Comparison of ENCODE assay signal across 11 cellular contexts in the genomic region with DNA sequence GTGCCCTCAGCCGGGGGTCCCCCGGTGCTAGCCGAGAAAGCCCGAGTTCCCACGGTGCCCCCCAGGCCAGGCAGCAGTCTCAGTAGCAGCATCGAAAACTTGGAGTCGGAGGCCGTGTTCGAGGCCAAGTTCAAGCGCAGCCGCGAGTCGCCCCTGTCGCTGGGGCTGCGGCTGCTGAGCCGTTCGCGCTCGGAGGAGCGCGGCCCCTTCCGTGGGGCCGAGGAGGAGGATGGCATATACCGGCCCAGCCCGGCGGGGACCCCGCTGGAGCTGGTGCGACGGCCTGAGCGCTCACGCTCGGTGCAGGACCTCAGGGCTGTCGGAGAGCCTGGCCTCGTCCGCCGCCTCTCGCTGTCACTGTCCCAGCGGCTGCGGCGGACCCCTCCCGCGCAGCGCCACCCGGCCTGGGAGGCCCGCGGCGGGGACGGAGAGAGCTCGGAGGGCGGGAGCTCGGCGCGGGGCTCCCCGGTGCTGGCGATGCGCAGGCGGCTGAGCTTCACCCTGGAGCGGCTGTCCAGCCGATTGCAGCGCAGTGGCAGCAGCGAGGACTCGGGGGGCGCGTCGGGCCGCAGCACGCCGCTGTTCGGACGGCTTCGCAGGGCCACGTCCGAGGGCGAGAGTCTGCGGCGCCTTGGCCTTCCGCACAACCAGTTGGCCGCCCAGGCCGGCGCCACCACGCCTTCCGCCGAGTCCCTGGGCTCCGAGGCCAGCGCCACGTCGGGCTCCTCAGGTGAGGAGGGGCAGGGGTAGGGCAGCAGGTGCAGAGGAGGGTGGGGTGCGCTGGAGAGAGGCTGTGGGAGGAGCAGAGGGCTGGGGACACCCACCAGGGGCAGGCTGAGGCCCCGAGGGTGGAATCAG. TPM values are rescaled to one million over a fixed set of nuclear protein-coding genes. Genes with fewer than 3 reads are reported as not detected.
DNase-seq lines count a peak whose midpoint lies in the region; ATAC-seq and TF ChIP-seq lines count a peak whose summit lies in the region.
"Had no signal": no experiment of that assay in that cellular context is flagged by ENCODE, and none has a peak within 500 bp of the region (broad histone marks: within the 10 kb centered on the region; RNA-seq: fewer than 3 reads in every experiment).

No MANE protein-coding gene starts in this region.

- H3K27ac Mint-ChIP-seq in chondrocyte (ENCODE audit: unreplicated experiment), result no peak overlapping the region
- no peak overlapping the region for H3K27ac Mint-ChIP-seq in activated T-helper 1 cell treated with anti-CD3 and anti-CD28 coated beads, Interleukin-12 subunit alpha, Interleukin-12 subunit beta, Interleukin-2, Interleukin-4 antibody, amounts not matched to agents 30 ng/mL and 10 ng/mL and 1 ng/mL, durations not matched to agents 14 hours and 24 hours and 36 hours
- H3K27ac Mint-ChIP-seq: HFFc6 had no signal

- H3K9me3 Mint-ChIP-seq in chondrocyte (ENCODE audit: low read depth), result no peaks in the 10 kb centered on the region
- no peaks in the 10 kb centered on the region for H3K9me3 Mint-ChIP-seq in activated T-helper 1 cell treated with anti-CD3 and anti-CD28 coated beads, Interleukin-12 subunit alpha, Interleukin-12 subunit beta, Interleukin-2, Interleukin-4 antibody, amounts not matched to agents 30 ng/mL and 10 ng/mL and 1 ng/mL, durations not matched to agents 14 hours and 24 hours and 36 hours
- H3K9me3 Mint-ChIP-seq: HFFc6 had no signal

- peak; percentile 11 for TF ChIP-seq CTCF in chondrocyte (IDR thresholded peaks at IDR 0.05)
- no peak for TF ChIP-seq CTCF in right lobe of liver (IDR thresholded peaks at IDR 0.05)

- TF ChIP-seq POLR2A in right lobe of liver (IDR thresholded peaks at IDR 0.05), result no peak

- 0% methylated on average over 2 of the region's 89 CpGs for WGBS in right lobe of liver (ENCODE audit: insufficient coverage, low coverage, low lambda C conversion rate, missing lambda C conversion rate)

- peak; percentile 2 to 27 (median 19) for ATAC-seq in right lobe of liver
- ATAC-seq in GM18861 (IDR thresholded peaks at IDR 0.05; ENCODE audit: unreplicated experiment), result no peak

- H3K4me3 ChIP-seq in right lobe of liver, result no peak overlapping the region
- peak overlapping the region in 1 of 2 donors; percentile 44 for H3K4me3 ChIP-seq in stomach smooth muscle (ENCODE audit: low read length in 2 of 2)

- no peaks in the 10 kb centered on the region for H3K9me3 ChIP-seq in right lobe of liver
- no peaks in the 10 kb centered on the region for H3K9me3 ChIP-seq in stomach smooth muscle (ENCODE audit: control insufficient read depth in 2 of 2, low read length in 2 of 2)

- DNase-seq in NCI-H748 (lab: John Stamatoyannopoulos, UW; ENCODE audit: unreplicated experiment) (peak; percentile 57), NCI-H748 treated with DMSO at 0.1 percent for 48 hours (lab: John Stamatoyannopoulos, UW) (no peak), chondrocyte (ENCODE audit: low spot score) (no peak), right lobe of liver (no peak), foreskin melanocyte (no peak)
- no peak for DNase-seq in activated T-helper 1 cell treated with anti-CD3 and anti-CD28 coated beads, Interleukin-12 subunit alpha, Interleukin-12 subunit beta, Interleukin-2, Interleukin-4 antibody, amounts not matched to agents 30 ng/mL and 10 ng/mL and 1 ng/mL, durations not matched to agents 14 hours and 24 hours and 36 hours (ENCODE audit: low spot score)
- DNase-seq: HFFc6 had no signal

- peaks cover 2% of the 10 kb centered on the region for H3K27me3 Mint-ChIP-seq in chondrocyte (ENCODE audit: low read depth)
- peaks cover 44% of the 10 kb centered on the region for H3K27me3 Mint-ChIP-seq in activated T-helper 1 cell treated with anti-CD3 and anti-CD28 coated beads, Interleukin-12 subunit alpha, Interleukin-12 subunit beta, Interleukin-2, Interleukin-4 antibody, amounts not matched to agents 30 ng/mL and 10 ng/mL and 1 ng/mL, durations not matched to agents 14 hours and 24 hours and 36 hours (ENCODE audit: insufficient read depth)

- H3K36me3 ChIP-seq in right lobe of liver (no peaks in the 10 kb centered on the region), stomach smooth muscle (ENCODE audit: control insufficient read depth in 2 of 2, insufficient read depth in 2 of 2, low read length in 2 of 2) (peaks cover 50 to 51% of the 10 kb centered on the region in 2 donors)

- peaks cover 6% of the 10 kb centered on the region for H3K4me1 Mint-ChIP-seq in chondrocyte (ENCODE audit: low read depth)
- no peaks in the 10 kb centered on the region for H3K4me1 Mint-ChIP-seq in activated T-helper 1 cell treated with anti-CD3 and anti-CD28 coated beads, Interleukin-12 subunit alpha, Interleukin-12 subunit beta, Interleukin-2, Interleukin-4 antibody, amounts not matched to agents 30 ng/mL and 10 ng/mL and 1 ng/mL, durations not matched to agents 14 hours and 24 hours and 36 hours (ENCODE audit: low read depth)

- H3K27ac ChIP-seq in right lobe of liver (no peak overlapping the region), stomach smooth muscle (ENCODE audit: low read length) (peak overlapping the region; percentile 70)

- peaks cover 0 to 25% of the 10 kb centered on the region in 2 donors for H3K27me3 ChIP-seq in right lobe of liver
- H3K27me3 ChIP-seq in stomach smooth muscle (ENCODE audit: control insufficient read depth in 1 of 2, insufficient read depth in 2 of 2, low read length in 2 of 2), result peaks cover 4 to 8% of the 10 kb centered on the region in 2 donors

- H3K9ac ChIP-seq in stomach smooth muscle (ENCODE audit: low read length in 2 of 2), result no peak overlapping the region

- no peaks in the 10 kb centered on the region for H3K4me1 ChIP-seq in right lobe of liver
- H3K4me1 ChIP-seq in stomach smooth muscle (ENCODE audit: control insufficient read depth, insufficient read depth, low read length), result peaks cover 30% of the 10 kb centered on the region

- H3K4me3 Mint-ChIP-seq in chondrocyte (ENCODE audit: unreplicated experiment), result peak overlapping the region; percentile 28
- no peak overlapping the region for H3K4me3 Mint-ChIP-seq in activated T-helper 1 cell treated with anti-CD3 and anti-CD28 coated beads, Interleukin-12 subunit alpha, Interleukin-12 subunit beta, Interleukin-2, Interleukin-4 antibody, amounts not matched to agents 30 ng/mL and 10 ng/mL and 1 ng/mL, durations not matched to agents 14 hours and 24 hours and 36 hours
- H3K4me3 Mint-ChIP-seq: HFFc6 had no signal

- H3K36me3 Mint-ChIP-seq in chondrocyte (ENCODE audit: low read depth), result peaks cover 20% of the 10 kb centered on the region
- H3K36me3 Mint-ChIP-seq in activated T-helper 1 cell treated with anti-CD3 and anti-CD28 coated beads, Interleukin-12 subunit alpha, Interleukin-12 subunit beta, Interleukin-2, Interleukin-4 antibody, amounts not matched to agents 30 ng/mL and 10 ng/mL and 1 ng/mL, durations not matched to agents 14 hours and 24 hours and 36 hours (ENCODE audit: low read depth), result no peaks in the 10 kb centered on the region

- intact Hi-C loops in right lobe of liver (cut with DNase I), result no loop called here
- intact Hi-C loops in activated T-helper 1 cell treated with anti-CD3 and anti-CD28 coated beads, Interleukin-12 subunit alpha, Interleukin-12 subunit beta, Interleukin-2, Interleukin-4 antibody, amounts not matched to agents 30 ng/mL and 10 ng/mL and 1 ng/mL, durations not matched to agents 14 hours and 24 hours and 36 hours (cut with micrococcal nuclease), result no loop called here

RNA-seq across cellular contexts. Expression of gene GMPPA, which starts 14.1 kb away (rescaled TPM):
- total RNA-seq in chondrocyte, result 60.9 to 72.4 TPM (median 62.1 TPM) in 3 replicates
- total RNA-seq in right lobe of liver, result 10 to 100 TPM; 21.7 to 54.1 (median 40.2) TPM
- total RNA-seq in activated T-helper 1 cell treated with anti-CD3 and anti-CD28 coated beads, Interleukin-12 subunit alpha, Interleukin-12 subunit beta, Interleukin-2, Interleukin-4 antibody, amounts not matched to agents 30 ng/mL and 10 ng/mL and 1 ng/mL, durations not matched to agents 14 hours and 24 hours and 36 hours, result 41.3 and 50.3 TPM in 2 replicates

RNA-seq across cellular contexts. Expression of gene ASIC4, which starts 29.7 kb away (rescaled TPM):
- total RNA-seq in chondrocyte (0.15 TPM in 2 of 3 replicates, not detected in the other), right lobe of liver (not detected)
- total RNA-seq in activated T-helper 1 cell treated with anti-CD3 and anti-CD28 coated beads, Interleukin-12 subunit alpha, Interleukin-12 subunit beta, Interleukin-2, Interleukin-4 antibody, amounts not matched to agents 30 ng/mL and 10 ng/mL and 1 ng/mL, durations not matched to agents 14 hours and 24 hours and 36 hours, result 0.08 TPM in 1 of 2 replicates, not detected in the other
- total RNA-seq: SK-MEL-5, skeletal muscle tissue had no signal

RNA-seq across cellular contexts. Expression of gene SPEG, which starts 49.9 kb away (rescaled TPM):
- total RNA-seq in chondrocyte (62.9 to 94.9 TPM (median 89.7 TPM) in 3 replicates), right lobe of liver (1 to 10 TPM in 1 of 6 experiments, under 1 TPM in 5; 0.24 to 1.5 (median 0.48) TPM)
- 0.13 TPM in 1 of 2 replicates, not detected in the other for total RNA-seq in activated T-helper 1 cell treated with anti-CD3 and anti-CD28 coated beads, Interleukin-12 subunit alpha, Interleukin-12 subunit beta, Interleukin-2, Interleukin-4 antibody, amounts not matched to agents 30 ng/mL and 10 ng/mL and 1 ng/mL, durations not matched to agents 14 hours and 24 hours and 36 hours

RNA-seq across cellular contexts. Expression of gene CHPF, which starts 59.0 kb away (rescaled TPM):
- total RNA-seq in chondrocyte (273 to 276 TPM (median 273 TPM) in 3 replicates), right lobe of liver (100 to 1,000 TPM in 2 of 6 experiments, 10 to 100 TPM in 4; 33.2 to 183 (median 39.6) TPM)
- 41.3 and 43.4 TPM in 2 replicates for total RNA-seq in activated T-helper 1 cell treated with anti-CD3 and anti-CD28 coated beads, Interleukin-12 subunit alpha, Interleukin-12 subunit beta, Interleukin-2, Interleukin-4 antibody, amounts not matched to agents 30 ng/mL and 10 ng/mL and 1 ng/mL, durations not matched to agents 14 hours and 24 hours and 36 hours

RNA-seq across cellular contexts. Expression of gene TMEM198, which starts 59.3 kb away (rescaled TPM):
- total RNA-seq in chondrocyte (3.6 to 6.1 TPM (median 4.8 TPM) in 3 replicates), right lobe of liver (1 to 10 TPM in 5 of 6 experiments, under 1 TPM in 1; 0.68 to 3.2 (median 1.2) TPM)
- 2.9 and 3.3 TPM in 2 replicates for total RNA-seq in activated T-helper 1 cell treated with anti-CD3 and anti-CD28 coated beads, Interleukin-12 subunit alpha, Interleukin-12 subunit beta, Interleukin-2, Interleukin-4 antibody, amounts not matched to agents 30 ng/mL and 10 ng/mL and 1 ng/mL, durations not matched to agents 14 hours and 24 hours and 36 hours

Comparison
In these comparisons a context has a peak if more than half of its experiments do, and no peak if none do; other contexts are left out.
1. RNA of gene SPEG, which starts 49.9 kb away (total RNA-seq): 62.9 to 94.9 TPM in chondrocyte; 0.24 to 1.5 TPM in right lobe of liver and 0.13 TPM in activated T-helper 1 cell treated with anti-CD3 and anti-CD28 coated beads, Interleukin-12 subunit alpha, Interleukin-12 subunit beta, Interleukin-2, Interleukin-4 antibody, amounts not matched to agents 30 ng/mL and 10 ng/mL and 1 ng/mL, durations not matched to agents 14 hours and 24 hours and 36 hours; every median in the first group is over 10 times any median in the second.